ENCODE assay signal across 10 cellular contexts in the genomic region with DNA sequence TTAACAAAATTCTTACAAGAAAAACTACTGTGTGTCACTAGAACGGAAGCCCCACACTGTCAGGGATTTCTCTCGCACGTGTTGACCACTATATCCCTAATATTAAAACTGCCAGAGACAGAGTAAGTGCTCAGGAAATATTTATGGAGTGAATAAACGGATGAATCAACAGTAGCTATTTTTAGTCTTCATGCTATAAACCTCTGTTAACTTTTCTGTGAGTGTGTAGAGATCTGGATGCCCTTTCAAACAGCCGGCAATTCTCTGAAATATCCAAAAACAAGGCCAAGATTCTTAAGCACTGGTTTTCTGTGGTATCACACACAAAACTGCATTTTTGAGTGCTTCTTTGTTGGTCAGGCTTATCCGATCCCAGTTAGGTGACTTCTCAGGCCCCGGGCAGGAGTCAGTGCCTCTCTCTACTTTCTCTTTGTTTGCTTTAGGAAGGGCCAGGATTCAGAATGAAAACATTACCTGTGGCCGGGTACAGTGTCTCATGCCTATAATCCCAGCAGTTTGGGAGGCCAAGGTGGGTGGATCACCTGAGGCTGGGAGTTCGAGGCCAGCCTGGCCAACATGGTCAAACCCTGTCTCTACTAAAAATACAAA. TPM values are rescaled to one million over a fixed set of nuclear protein-coding genes. Genes with fewer than 3 reads are reported as not detected.
DNase-seq lines count a peak whose midpoint lies in the region; ATAC-seq and TF ChIP-seq lines count a peak whose summit lies in the region.
"Had no signal": no experiment of that assay in that cellular context is flagged by ENCODE, and none has a peak within 500 bp of the region (broad histone marks: within the 10 kb centered on the region; RNA-seq: fewer than 3 reads in every experiment).

No MANE protein-coding gene starts in this region.

- H3K9me3 Mint-ChIP-seq in endodermal cell: no peaks in the 10 kb centered on the region
- no peaks in the 10 kb centered on the region for H3K9me3 Mint-ChIP-seq in activated T-cell treated with anti-CD3 and anti-CD28 coated beads, Interleukin-2, amount 50 U/mL, for 72 hours

- H3K4me1 ChIP-seq in endodermal cell (ENCODE audit: control insufficient read depth, insufficient read depth, low read length) (no peaks in the 10 kb centered on the region), muscle layer of duodenum (ENCODE audit: control insufficient read depth in 1 of 2, insufficient read depth in 2 of 2, low read length in 2 of 2) (peaks cover 9 to 14% of the 10 kb centered on the region in 2 donors)

- no peaks in the 10 kb centered on the region for H3K27me3 Mint-ChIP-seq in endodermal cell (ENCODE audit: insufficient read depth)
- H3K27me3 Mint-ChIP-seq in activated T-cell treated with anti-CD3 and anti-CD28 coated beads, Interleukin-2, amount 50 U/mL, for 72 hours (ENCODE audit: low read depth): no peaks in the 10 kb centered on the region

- 81 to 94% methylated on average over 3 to 9 of the region's 9 CpGs for WGBS in endodermal cell (ENCODE audit: insufficient coverage in 1 of 2, insufficient read length in 1 of 2), 2 experiments

- H3K27ac Mint-ChIP-seq in endodermal cell: peak overlapping the region; percentile 37
- H3K27ac Mint-ChIP-seq in activated T-cell treated with anti-CD3 and anti-CD28 coated beads, Interleukin-2, amount 50 U/mL, for 72 hours: no peak overlapping the region

- H3K27me3 ChIP-seq in endodermal cell (ENCODE audit: control insufficient read depth, insufficient read depth, low read length, poor library complexity, severe bottlenecking) (no peaks in the 10 kb centered on the region), muscle layer of duodenum (ENCODE audit: low read depth, low read length) (no peaks in the 10 kb centered on the region)

- TF ChIP-seq CTCF in AG04449 (IDR thresholded peaks at IDR 0.05; ENCODE audit: insufficient read depth, low read length, missing control alignments): no peak
- TF ChIP-seq CTCF in endodermal cell (conservative IDR thresholded peaks at IDR 0.05): no peak

- ATAC-seq in activated T-cell treated with anti-CD3 and anti-CD28 coated beads, Interleukin-2, amount 50 U/mL, for 72 hours (replicated peaks in 1 of 2): no peak

- H3K36me3 ChIP-seq in endodermal cell (ENCODE audit: control insufficient read depth, insufficient read depth, low read length) (peaks cover 9% of the 10 kb centered on the region), muscle layer of duodenum (ENCODE audit: control insufficient read depth in 1 of 2, insufficient read depth in 2 of 2, low read length in 2 of 2) (no peaks in the 10 kb centered on the region)

- H3K9me3 ChIP-seq in endodermal cell (ENCODE audit: control insufficient read depth, low read length) (no peaks in the 10 kb centered on the region), muscle layer of duodenum (ENCODE audit: control insufficient read depth in 1 of 2, low read length in 2 of 2) (no peaks in the 10 kb centered on the region)

- DNase-seq in AG04449 (ENCODE audit: low read depth, low spot score) (peak; percentile 80), NCI-H460 (ENCODE audit: extremely low read depth, low read depth) (peak; percentile 44), endodermal cell (no peak), AML-193 (lab: John Stamatoyannopoulos, UW) (no peak), iPS-NIHi7 (ENCODE audit: extremely low spot score) (no peak), NCI-H1417 (lab: John Stamatoyannopoulos, UW) (no peak)
- no peak for DNase-seq in activated T-cell treated with anti-CD3 and anti-CD28 coated beads, Interleukin-2, amount 50 U/mL, for 72 hours
- DNase-seq: T-helper 2 cell had no signal

- no peak overlapping the region for H3K4me3 Mint-ChIP-seq in endodermal cell
- no peak overlapping the region for H3K4me3 Mint-ChIP-seq in activated T-cell treated with anti-CD3 and anti-CD28 coated beads, Interleukin-2, amount 50 U/mL, for 72 hours

- POLR2A ChIA-PET in AG04449 (lab: Yijun Ruan, JAX): no interaction called here

- no peak overlapping the region for H3K9ac ChIP-seq in endodermal cell (ENCODE audit: extremely low read depth, low read length, poor library complexity, severe bottlenecking)
- H3K9ac ChIP-seq: parathyroid adenoma had no signal

- H3K27ac ChIP-seq in endodermal cell (ENCODE audit: low read depth, low read length): no peak overlapping the region
- peak overlapping the region; percentile 53 for H3K27ac ChIP-seq in muscle layer of duodenum (ENCODE audit: low read length)
- H3K27ac ChIP-seq: parathyroid adenoma had no signal

- H3K4me1 Mint-ChIP-seq in endodermal cell: peaks cover 10% of the 10 kb centered on the region
- H3K4me1 Mint-ChIP-seq in activated T-cell treated with anti-CD3 and anti-CD28 coated beads, Interleukin-2, amount 50 U/mL, for 72 hours (ENCODE audit: low read depth): no peaks in the 10 kb centered on the region

- H3K36me3 Mint-ChIP-seq in endodermal cell (ENCODE audit: low read depth): peaks cover 45% of the 10 kb centered on the region
- H3K36me3 Mint-ChIP-seq in activated T-cell treated with anti-CD3 and anti-CD28 coated beads, Interleukin-2, amount 50 U/mL, for 72 hours (ENCODE audit: insufficient read depth in 2 of 2): no peaks in the 10 kb centered on the region

- CTCF ChIA-PET in AG04449 (lab: Yijun Ruan, JAX): interaction anchor here (0.6 to 1.4 kb wide), 4 partner anchors 12 to 47 kb away, joined by 3 to 4 read pairs (median 3); no protein-coding TSS in a partner anchor

- H3K4me3 ChIP-seq in AG04449 (ENCODE audit: low read depth, low read length) (peak overlapping the region; percentile 40), endodermal cell (ENCODE audit: low read length) (no peak overlapping the region), muscle layer of duodenum (ENCODE audit: low read depth in 1 of 2, low read length in 2 of 2) (no peak overlapping the region)

RNA-seq across cellular contexts. Expression of gene ATP9A, which starts 15.7 kb away (rescaled TPM):
- total RNA-seq in NCI-H460 (2014; rRNA removed; shearing (Covaris generic)): 28.7 and 31.8 TPM in 2 replicates
- 11.1 and 14.1 TPM in 2 replicates for polyA plus RNA-seq in NCI-H460 (2014; cell fraction: nucleus; rRNA removed)
- total RNA-seq in endodermal cell: 10 to 100 TPM; 26.7 to 27.9 TPM
- 18.3 TPM for polyA plus RNA-seq in endodermal cell (2013, experiment 1 of 2)
- polyA plus RNA-seq in endodermal cell (2013, experiment 2 of 2): 17.1 TPM
- 1 to 10 TPM; 1.3 to 3.8 TPM for total RNA-seq in activated T-cell treated with anti-CD3 and anti-CD28 coated beads, Interleukin-2, amount 50 U/mL, for 72 hours

RNA-seq across cellular contexts. Expression of gene SALL4, which starts 49.9 kb away (rescaled TPM):
- total RNA-seq in NCI-H460 (2014; rRNA removed; shearing (Covaris generic)): 1.6 and 2.3 TPM in 2 replicates
- polyA plus RNA-seq in NCI-H460 (2014; cell fraction: nucleus; rRNA removed): 4.1 and 6.1 TPM in 2 replicates
- 100 to 1,000 TPM; 333 to 397 TPM for total RNA-seq in endodermal cell
- 49.1 TPM for polyA plus RNA-seq in endodermal cell (2013, experiment 1 of 2)
- polyA plus RNA-seq in endodermal cell (2013, experiment 2 of 2): 49.8 TPM
- under 1 TPM in 1 of 2 donors, not detected in 1; 0.10 TPM for total RNA-seq in activated T-cell treated with anti-CD3 and anti-CD28 coated beads, Interleukin-2, amount 50 U/mL, for 72 hours

Comparison
In these comparisons a context has a peak if more than half of its experiments do, and no peak if none do; other contexts are left out.
1. DNase-seq: peak in AG04449 (single experiment) and NCI-H460 (single experiment); none in endodermal cell (single experiment), activated T-cell treated with anti-CD3 and anti-CD28 coated beads, Interleukin-2, amount 50 U/mL, for 72 hours (0 of 2), AML-193 (0 of 2), iPS-NIHi7 (single experiment) and NCI-H1417 (0 of 3).
2. RNA of gene SALL4, which starts 49.9 kb away (total RNA-seq): 333 to 397 TPM in endodermal cell; 1.6 to 2.3 TPM in NCI-H460 and 0.10 TPM in activated T-cell treated with anti-CD3 and anti-CD28 coated beads, Interleukin-2, amount 50 U/mL, for 72 hours; every median in the first group is over 100 times any median in the second.